Comparison of ENCODE assay signal across 10 cellular contexts in genomic region chr15:63763476-63764123, GRCh38.
DNase-seq lines count a peak whose midpoint lies in the region; ATAC-seq and TF ChIP-seq lines count a peak whose summit lies in the region.
"Had no signal": no experiment of that assay in that cellular context is flagged by ENCODE, and none has a peak within 500 bp of the region (broad histone marks: within the 10 kb centered on the region; RNA-seq: fewer than 3 reads in every experiment).

No MANE protein-coding gene starts in this region.

- DNase-seq in A172 (ENCODE audit: low spot score): peak; percentile 4
- DNase-seq in GM13976 (ENCODE audit: low spot score): peak; percentile 32
- DNase-seq in Kasumi-1 (lab: John Stamatoyannopoulos, UW): peak; percentile 11 to 52
- no peak for DNase-seq in ovary
- no peak for DNase-seq in left cardiac atrium
- DNase-seq in stimulated activated CD4-positive, alpha-beta T cell treated with anti-CD3 and anti-CD28 coated beads, Interleukin-2, amount 100 ng/mL, for 48 hours: no peak
- DNase-seq: NCI-H510A had no signal

- H3K27ac ChIP-seq in ectodermal cell (ENCODE audit: insufficient read depth, low read depth, low read length, poor library complexity, severe bottlenecking): peak overlapping the region; percentile 69
- no peak overlapping the region for H3K27ac ChIP-seq in ovary
- H3K27ac ChIP-seq: coronary artery had no signal

- TF ChIP-seq CTCF in GM13976 (IDR thresholded peaks at IDR 0.05; ENCODE audit: borderline replicate concordance, control extremely low read depth, extremely low read depth, insufficient read depth, missing control alignments) (no peak), ovary (IDR thresholded peaks at IDR 0.05) (no peak)

- intact Hi-C loops in ovary (cut with DNase I) (loop anchor here in 1 of 4 donors (10.0 kb wide), 1 partner anchor 131 kb away; no protein-coding TSS in a partner anchor), left cardiac atrium (cut with DNase I) (no loop called here)

- no peak overlapping the region for H3K4me3 ChIP-seq in ectodermal cell (ENCODE audit: insufficient read depth, low read depth, low read length)
- H3K4me3 ChIP-seq in ovary: no peak overlapping the region
- H3K4me3 ChIP-seq: coronary artery had no signal

- no peak for TF ChIP-seq EP300 in ovary (IDR thresholded peaks at IDR 0.05)

- H3K4me1 ChIP-seq in ectodermal cell (ENCODE audit: control insufficient read depth, insufficient read depth, low read length) (peaks cover 44% of the 10 kb centered on the region), ovary (ENCODE audit: insufficient read depth) (peaks cover 6% of the 10 kb centered on the region)

- no peaks in the 10 kb centered on the region for H3K36me3 ChIP-seq in ectodermal cell (ENCODE audit: control insufficient read depth, insufficient read depth, low read length)
- no peaks in the 10 kb centered on the region for H3K36me3 ChIP-seq in ovary

- H3K9me3 ChIP-seq in ectodermal cell (ENCODE audit: control insufficient read depth, low read length) (no peaks in the 10 kb centered on the region), ovary (no peaks in the 10 kb centered on the region)

- in situ Hi-C loops in GM13976 (cut with MboI; ENCODE audit: low sequenced_read_pairs, unreplicated experiment): loop anchor here (10.0 kb wide), 1 partner anchor 121 kb away; no protein-coding TSS in a partner anchor

- 81 to 87% methylated on average over 3 of the region's 3 CpGs for WGBS in ectodermal cell, 2 experiments
- 92 to 93% (median 93%) methylated on average over 3 of the region's 3 CpGs for WGBS in ovary, 3 donors

- TF ChIP-seq POLR2A in ovary (IDR thresholded peaks at IDR 0.05): no peak

- no peaks in the 10 kb centered on the region for H3K27me3 ChIP-seq in ectodermal cell (ENCODE audit: control insufficient read depth, insufficient read depth, low read length, poor library complexity, severe bottlenecking)
- H3K27me3 ChIP-seq in ovary: no peaks in the 10 kb centered on the region

- no peak for ATAC-seq in left cardiac atrium
- no peak for ATAC-seq in GM21515 (IDR thresholded peaks at IDR 0.05; ENCODE audit: unreplicated experiment)

Comparison
In these comparisons a context has a peak if more than half of its experiments do, and no peak if none do; other contexts are left out.
1. DNase-seq: peak in A172 (single experiment), GM13976 (single experiment) and Kasumi-1 (2 of 2); none in ovary (0 of 5), left cardiac atrium (single experiment) and stimulated activated CD4-positive, alpha-beta T cell treated with anti-CD3 and anti-CD28 coated beads, Interleukin-2, amount 100 ng/mL, for 48 hours (0 of 2).